Comparison of ENCODE assay signal across 8 cellular contexts in the genomic region with DNA sequence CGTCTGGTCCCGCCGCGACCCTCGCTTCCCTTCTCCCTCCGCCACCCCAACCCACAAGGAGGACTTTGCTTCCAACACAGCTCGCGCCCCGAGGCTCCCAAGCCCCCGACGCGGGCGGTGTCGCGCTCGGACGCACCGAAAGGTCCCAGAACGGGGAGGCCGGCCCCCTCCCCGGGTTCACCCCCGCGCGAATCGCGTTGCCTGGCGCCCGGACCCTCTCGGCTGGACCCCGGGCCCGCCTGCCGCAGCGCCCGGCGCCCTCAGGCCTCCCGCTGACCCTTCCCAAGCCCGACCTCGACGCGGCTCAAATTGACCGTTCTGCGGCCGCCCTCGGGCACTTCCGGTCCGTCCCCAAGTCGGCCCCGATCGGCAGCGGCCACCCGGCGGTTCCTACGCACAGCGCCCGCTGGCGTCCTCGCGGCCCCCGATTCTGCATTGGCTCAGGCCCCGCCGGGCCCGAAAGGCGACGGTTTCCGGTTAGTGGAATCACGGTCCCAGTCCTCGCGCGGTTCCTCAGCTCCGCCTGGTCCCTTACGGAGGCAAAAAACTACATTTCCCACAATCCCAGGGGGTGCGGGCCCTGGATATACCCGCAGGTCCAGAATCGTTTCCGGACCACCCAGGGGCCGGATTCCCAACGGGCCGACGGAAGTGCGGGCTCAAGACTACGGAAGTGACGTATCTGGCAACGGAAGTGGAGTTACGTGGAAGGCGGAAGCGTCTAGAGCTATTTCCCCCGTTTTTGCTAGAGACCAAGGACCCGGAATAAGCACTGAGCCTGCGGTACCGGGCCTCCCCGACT. TPM values are rescaled to one million over a fixed set of nuclear protein-coding genes. Genes with fewer than 3 reads are reported as not detected.
DNase-seq lines count a peak whose midpoint lies in the region; ATAC-seq and TF ChIP-seq lines count a peak whose summit lies in the region.

A gene (minus strand): TSS at position 347 of the 802 bp plus-strand sequence. CDS start 451 bp downstream, outside the sequence.

- H3K27ac ChIP-seq in mesenchymal stem cell (ENCODE audit: low read length, poor library complexity, severe bottlenecking) = peak within 1 kb of the TSS; percentile 70

- H3K18ac ChIP-seq in mesenchymal stem cell (ENCODE audit: low read depth in 1 of 2, low read length in 2 of 2) = peak within 1 kb of the TSS; percentile 96

- peaks cover 3% of the 10 kb centered on the region for H3K4me1 ChIP-seq in NT2/D1 (ENCODE audit: insufficient read depth, insufficient read length)
- no peaks in the 10 kb centered on the region for H3K4me1 ChIP-seq in endocrine pancreas (ENCODE audit: control insufficient read depth, insufficient read depth, low read length)
- H3K4me1 ChIP-seq in mesenchymal stem cell (ENCODE audit: control insufficient read depth, insufficient read depth, low read depth, low read length) = peaks cover 35% of the 10 kb centered on the region

- H2BK120ac ChIP-seq in mesenchymal stem cell (ENCODE audit: low read depth, low read length) = peak within 1 kb of the TSS; percentile 43

- H3K4ac ChIP-seq in mesenchymal stem cell (ENCODE audit: low read depth in 1 of 2, low read length in 2 of 2) = peak within 1 kb of the TSS; percentile 69 to 91

- H3K9ac ChIP-seq in NT2/D1 (ENCODE audit: insufficient read length, low read depth) (peak within 1 kb of the TSS; percentile 90), endocrine pancreas (ENCODE audit: control insufficient read depth, insufficient read depth, low read length) (peak within 1 kb of the TSS; percentile 74), mesenchymal stem cell (ENCODE audit: low read length) (peak within 1 kb of the TSS; percentile 94)

- H2AFZ ChIP-seq in mesenchymal stem cell (ENCODE audit: low read depth, low read length) = peak within 1 kb of the TSS; percentile 75

- no TSS peak for BruUV-seq in Calu3 (replicated peaks; lab: Mats Ljungman, UMichigan)

- H2AK5ac ChIP-seq in mesenchymal stem cell (ENCODE audit: low read length, severe bottlenecking) = peak within 1 kb of the TSS; percentile 47

- H3K36me3 Mint-ChIP-seq in Calu3 (ENCODE audit: insufficient read depth, unreplicated experiment) = peaks cover 24% of the 10 kb centered on the region
- H3K36me3 Mint-ChIP-seq in activated CD8-positive, alpha-beta memory T cell treated with anti-CD3 and anti-CD28 coated beads, Interleukin-2, amount 10 ng/mL, durations not matched to agents 7 days and 5 days = peaks cover 7% of the 10 kb centered on the region

- no peaks in the 10 kb centered on the region for H3K9me3 Mint-ChIP-seq in Calu3 (ENCODE audit: low read depth, unreplicated experiment)
- H3K9me3 Mint-ChIP-seq in activated CD8-positive, alpha-beta memory T cell treated with anti-CD3 and anti-CD28 coated beads, Interleukin-2, amount 10 ng/mL, durations not matched to agents 7 days and 5 days (ENCODE audit: low read depth) = no peaks in the 10 kb centered on the region

- peak within 1 kb of the TSS; percentile 92 for H3K4me2 ChIP-seq in mesenchymal stem cell (ENCODE audit: low read length, poor library complexity, severe bottlenecking)

- H3K14ac ChIP-seq in mesenchymal stem cell (ENCODE audit: low read length in 2 of 2) = peak within 1 kb of the TSS; percentile 59 to 88

- DNase-seq in Calu3 (peak; percentile 95), HUDEP-2 (lab: John Stamatoyannopoulos, UW; ENCODE audit: unreplicated experiment in 76 of 76) (peak in 75 of 76 experiments; percentile 66 to 99 (median 96)), NT2/D1 (ENCODE audit: low read depth, low spot score) (peak; percentile 96), mesenchymal stem cell (peak; percentile 100)
- peak; percentile 99 for DNase-seq in activated CD8-positive, alpha-beta memory T cell treated with anti-CD3 and anti-CD28 coated beads, Interleukin-2, amount 10 ng/mL, durations not matched to agents 7 days and 5 days
- peak; percentile 89 for DNase-seq in stimulated activated CD8-positive, alpha-beta memory T cell treated with anti-CD3 and anti-CD28 coated beads, Interleukin-12 subunit alpha, Interleukin-12 subunit beta, amount 100 ng/mL, for 4 hours (ENCODE audit: low read depth)

- WGBS in mesenchymal stem cell = under 1% methylated on average over 91 of the region's 91 CpGs

- CTCF ChIA-PET in Calu3 (lab: Charles Lee) = interaction anchor here (0.8 to 1.2 kb wide), 3 partner anchors 24 to 130 kb away, joined by 3 to 7 read pairs (median 6); a partner anchor contains a TSS
- CTCF ChIA-PET in activated CD8-positive, alpha-beta memory T cell treated with anti-CD3 and anti-CD28 coated beads, Interleukin-2, amount 10 ng/mL, durations not matched to agents 7 days and 5 days (lab: Charles Lee) = interaction anchor here (0.6 to 3.5 kb wide), 17 partner anchors 10 to 524 kb away, joined by 3 to 41 read pairs (median 4); a partner anchor contains a TSS

- peak within 1 kb of the TSS in 1 of 2 experiments; percentile 40 for H2BK12ac ChIP-seq in mesenchymal stem cell (ENCODE audit: low read length in 2 of 2)

- peak within 1 kb of the TSS; percentile 96 for H4K8ac ChIP-seq in mesenchymal stem cell (ENCODE audit: low read length)

- H3K4me1 Mint-ChIP-seq in Calu3 (ENCODE audit: low read depth, unreplicated experiment) = no peaks in the 10 kb centered on the region
- H3K4me1 Mint-ChIP-seq in activated CD8-positive, alpha-beta memory T cell treated with anti-CD3 and anti-CD28 coated beads, Interleukin-2, amount 10 ng/mL, durations not matched to agents 7 days and 5 days = peaks cover 42% of the 10 kb centered on the region

- H3K23ac ChIP-seq in mesenchymal stem cell (ENCODE audit: low read length in 2 of 2) = peak within 1 kb of the TSS in 1 of 2 experiments; percentile 43

- no peak for TF ChIP-seq CTCF in Calu3 (IDR thresholded peaks at IDR 0.05; ENCODE audit: unreplicated experiment)

- H2BK15ac ChIP-seq in mesenchymal stem cell (ENCODE audit: low read depth, poor library complexity, severe bottlenecking) = no peak within 1 kb of the TSS

- H3K27ac Mint-ChIP-seq in Calu3 (ENCODE audit: unreplicated experiment) = peak within 1 kb of the TSS; percentile 96
- peak within 1 kb of the TSS; percentile 96 for H3K27ac Mint-ChIP-seq in activated CD8-positive, alpha-beta memory T cell treated with anti-CD3 and anti-CD28 coated beads, Interleukin-2, amount 10 ng/mL, durations not matched to agents 7 days and 5 days

- H4K91ac ChIP-seq in mesenchymal stem cell (ENCODE audit: low read length) = peak within 1 kb of the TSS; percentile 93

- peak; percentile 78 for ATAC-seq in GM21381 (IDR thresholded peaks at IDR 0.05; ENCODE audit: unreplicated experiment)
- peak; percentile 87 for ATAC-seq in activated CD8-positive, alpha-beta memory T cell treated with anti-CD3 and anti-CD28 coated beads, Interleukin-2, amount 10 ng/mL, durations not matched to agents 7 days and 5 days

- intact Hi-C loops in Calu3 (cut with micrococcal nuclease; ENCODE audit: unreplicated experiment) = no loop called here

- H3K27me3 Mint-ChIP-seq in Calu3 (ENCODE audit: unreplicated experiment) = no peaks in the 10 kb centered on the region
- no peaks in the 10 kb centered on the region for H3K27me3 Mint-ChIP-seq in activated CD8-positive, alpha-beta memory T cell treated with anti-CD3 and anti-CD28 coated beads, Interleukin-2, amount 10 ng/mL, durations not matched to agents 7 days and 5 days

- H3K4me3 Mint-ChIP-seq in Calu3 (ENCODE audit: low read depth, unreplicated experiment) = peak within 1 kb of the TSS; percentile 75
- peak within 1 kb of the TSS; percentile 84 for H3K4me3 Mint-ChIP-seq in activated CD8-positive, alpha-beta memory T cell treated with anti-CD3 and anti-CD28 coated beads, Interleukin-2, amount 10 ng/mL, durations not matched to agents 7 days and 5 days

- H3K9me3 ChIP-seq in NT2/D1 (ENCODE audit: insufficient read depth, low read length) (no peaks in the 10 kb centered on the region), endocrine pancreas (ENCODE audit: control insufficient read depth, low read length) (no peaks in the 10 kb centered on the region), mesenchymal stem cell (ENCODE audit: control insufficient read depth, low read length) (no peaks in the 10 kb centered on the region)

- peaks cover 18% of the 10 kb centered on the region for H3K79me1 ChIP-seq in mesenchymal stem cell (replicated peaks; ENCODE audit: low read length, poor library complexity, severe bottlenecking)

- H3K27me3 ChIP-seq in NT2/D1 (ENCODE audit: insufficient read depth, insufficient read length) (no peaks in the 10 kb centered on the region), endocrine pancreas (ENCODE audit: control insufficient read depth, insufficient read depth, low read length) (no peaks in the 10 kb centered on the region), mesenchymal stem cell (ENCODE audit: control insufficient read depth in 1 of 2, insufficient read depth in 1 of 2, low read length in 2 of 2) (no peaks in the 10 kb centered on the region)

- H3K36me3 ChIP-seq in NT2/D1 (ENCODE audit: insufficient read depth, insufficient read length, low read length) = peaks cover 42% of the 10 kb centered on the region
- H3K36me3 ChIP-seq in endocrine pancreas (ENCODE audit: control insufficient read depth, insufficient read depth, low read length) = no peaks in the 10 kb centered on the region
- H3K36me3 ChIP-seq in mesenchymal stem cell (ENCODE audit: control insufficient read depth in 1 of 2, insufficient read depth in 2 of 2, low read depth in 1 of 2, low read length in 2 of 2) = peaks cover 11 to 44% of the 10 kb centered on the region in 2 experiments

- peak within 1 kb of the TSS; percentile 19 for H2BK5ac ChIP-seq in mesenchymal stem cell (ENCODE audit: low read depth, low read length, poor library complexity, severe bottlenecking)

- H3K4me3 ChIP-seq in NT2/D1 (ENCODE audit: insufficient read length, low read depth) (peak within 1 kb of the TSS; percentile 92), endocrine pancreas (ENCODE audit: control insufficient read depth, insufficient read depth, low read length) (no peak within 1 kb of the TSS), mesenchymal stem cell (ENCODE audit: insufficient read depth in 1 of 2, low read depth in 1 of 2, low read length in 2 of 2) (peak within 1 kb of the TSS; percentile 92 to 93)

RNA-seq across cellular contexts. Expression of the gene that starts here (rescaled TPM):
- total RNA-seq in Calu3 (2022) = 98.9 and 107 TPM in 2 replicates
- 100 to 1,000 TPM; 139 to 141 TPM for total RNA-seq in activated CD8-positive, alpha-beta memory T cell treated with anti-CD3 and anti-CD28 coated beads, Interleukin-2, amount 10 ng/mL, durations not matched to agents 7 days and 5 days
- 79.5 TPM for polyA plus RNA-seq in mesenchymal stem cell (2013, experiment 1 of 2)
- 83.6 TPM for polyA plus RNA-seq in mesenchymal stem cell (2013, experiment 2 of 2)
